8 cellular contexts compared by ENCODE assay signal in the genomic region with DNA sequence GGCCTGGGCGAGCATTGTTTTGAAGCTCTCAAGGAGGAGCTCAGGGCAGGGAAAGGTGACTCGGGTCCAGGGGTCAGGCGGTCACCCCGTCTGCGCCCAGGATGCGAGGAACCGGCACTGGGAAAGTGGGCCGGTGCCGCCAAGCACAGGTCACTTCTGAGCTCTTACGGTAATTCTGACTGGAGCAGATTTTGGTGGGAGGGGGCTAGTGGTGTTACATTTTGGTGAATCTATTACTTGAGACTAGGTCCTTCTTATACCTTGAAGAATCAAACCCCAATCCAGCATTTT.
DNase-seq lines count a peak whose midpoint lies in the region; ATAC-seq and TF ChIP-seq lines count a peak whose summit lies in the region.

No MANE protein-coding gene starts in this region.

- H3K4me1 ChIP-seq in Loucy (ENCODE audit: insufficient read depth, low read length, poor library complexity, severe bottlenecking) (peaks cover 53% of the 10 kb centered on the region), duodenal mucosa (ENCODE audit: control insufficient read depth in 1 of 2, insufficient read depth in 2 of 2, low read length in 2 of 2) (peaks cover 16 to 20% of the 10 kb centered on the region in 2 donors)

- H3K9me2 ChIP-seq in Loucy (replicated peaks; ENCODE audit: low read depth, low read length): no peaks in the 10 kb centered on the region

- H3K9me3 Mint-ChIP-seq in nephron: peaks cover 3% of the 10 kb centered on the region

- ATAC-seq in GM18861 (IDR thresholded peaks at IDR 0.05; ENCODE audit: unreplicated experiment) (peak; percentile 15), GM21367 (IDR thresholded peaks at IDR 0.05; ENCODE audit: unreplicated experiment) (no peak)

- H3K9me3 ChIP-seq in Loucy (ENCODE audit: insufficient read depth, low read depth, low read length): no peaks in the 10 kb centered on the region
- H3K9me3 ChIP-seq in duodenal mucosa (ENCODE audit: control insufficient read depth in 1 of 2, low read length in 2 of 2): no peaks in the 10 kb centered on the region

- H3K27me3 ChIP-seq in Loucy (ENCODE audit: insufficient read depth, low read length, poor library complexity, severe bottlenecking) (no peaks in the 10 kb centered on the region), duodenal mucosa (ENCODE audit: control insufficient read depth in 1 of 2, insufficient read depth in 2 of 2, low read length in 2 of 2) (no peaks in the 10 kb centered on the region)

- no peaks in the 10 kb centered on the region for H3F3A ChIP-seq in Loucy (ENCODE audit: low read depth)

- H3K9ac ChIP-seq in Loucy (ENCODE audit: low read depth, low read length, poor library complexity, severe bottlenecking): peak overlapping the region; percentile 90
- peak overlapping the region; percentile 91 to 95 for H3K9ac ChIP-seq in duodenal mucosa (ENCODE audit: low read depth in 1 of 2, low read length in 2 of 2)

- no peak for TF ChIP-seq CTCF in Loucy (conservative IDR thresholded peaks at IDR 0.05; ENCODE audit: low read length)
- TF ChIP-seq CTCF in nephron (IDR thresholded peaks at IDR 0.05; ENCODE audit: unreplicated experiment in 3 of 3): no peak

- H3K36me3 ChIP-seq in Loucy (ENCODE audit: insufficient read depth, low read length) (no peaks in the 10 kb centered on the region), duodenal mucosa (ENCODE audit: control insufficient read depth in 1 of 2, insufficient read depth in 2 of 2, low read length in 2 of 2) (peaks cover 0 to 8% of the 10 kb centered on the region in 2 donors)

- H3K4me2 ChIP-seq in Loucy (ENCODE audit: low read depth, low read length, poor library complexity, severe bottlenecking): peak overlapping the region; percentile 90

- peak overlapping the region; percentile 89 for H2AFZ ChIP-seq in Loucy (ENCODE audit: low read length)

- H3K79me2 ChIP-seq in Loucy (ENCODE audit: insufficient read depth, low read length): peaks cover 41% of the 10 kb centered on the region

- peaks cover 5% of the 10 kb centered on the region for H3K36me3 Mint-ChIP-seq in nephron (ENCODE audit: low read depth)

- peaks cover 20% of the 10 kb centered on the region for H3K4me1 Mint-ChIP-seq in nephron

- peak overlapping the region; percentile 86 to 90 (median 90) for H3K4me3 Mint-ChIP-seq in nephron

- no peaks in the 10 kb centered on the region for H3K27me3 Mint-ChIP-seq in nephron (ENCODE audit: low read depth)

- DNase-seq in globus pallidus (ENCODE audit: low spot score): no peak
- no peak for DNase-seq in nucleus accumbens (lab: John Stamatoyannopoulos, UW)
- no peak for DNase-seq in GM19238 (ENCODE audit: insufficient read length, low spot score)

- H3K4me3 ChIP-seq in Loucy (ENCODE audit: low read length, poor library complexity, severe bottlenecking): peak overlapping the region; percentile 86
- peak overlapping the region; percentile 86 to 92 for H3K4me3 ChIP-seq in duodenal mucosa (ENCODE audit: low read depth in 1 of 2, low read length in 2 of 2)

- peaks cover 16% of the 10 kb centered on the region for H4K20me1 ChIP-seq in Loucy (ENCODE audit: insufficient read depth, low read length, poor library complexity, severe bottlenecking)

- peak overlapping the region; percentile 96 for H3K27ac ChIP-seq in duodenal mucosa (ENCODE audit: low read depth, low read length)

- H3K27ac Mint-ChIP-seq in nephron: peak overlapping the region; percentile 86 to 97 (median 95)
